ENCODE assay signal across 8 cellular contexts in the genomic region with DNA sequence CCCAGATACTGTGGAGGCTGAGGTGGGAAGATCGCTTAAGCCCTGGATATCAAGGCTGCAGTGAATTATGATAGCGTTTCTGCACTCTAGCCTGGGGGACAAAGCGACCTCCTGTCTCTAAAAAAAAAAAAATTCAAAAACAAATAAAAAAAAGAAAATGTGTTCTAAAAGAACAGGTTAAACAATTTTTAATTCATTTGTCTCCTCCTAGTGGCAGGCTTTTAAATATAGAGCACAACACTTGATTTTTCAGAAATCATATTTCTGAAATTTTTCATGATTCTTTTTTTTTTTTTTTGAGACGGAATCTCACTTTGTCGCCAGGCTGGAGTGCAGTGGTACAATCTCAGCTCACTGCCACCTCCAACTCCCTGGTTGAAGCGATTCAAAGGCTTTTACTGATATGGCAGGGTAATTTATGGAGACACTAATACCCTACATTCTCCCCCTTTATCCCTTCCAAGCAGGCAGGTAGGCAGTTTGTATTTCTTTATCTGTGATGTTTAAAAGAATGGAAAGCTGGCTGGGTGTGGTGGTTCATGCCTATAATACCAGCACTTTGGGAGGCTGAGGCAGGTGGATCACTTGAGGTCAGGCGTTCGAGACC. TPM values are rescaled to one million over a fixed set of nuclear protein-coding genes. Genes with fewer than 3 reads are reported as not detected.
DNase-seq lines count a peak whose midpoint lies in the region; ATAC-seq, FAIRE-seq and TF ChIP-seq lines count a peak whose summit lies in the region.

No MANE protein-coding gene starts in this region.

- H3K4me3 Mint-ChIP-seq in brain (peak overlapping the region in 1 of 5 experiments; percentile 26), mesothelial cell of epicardium (no peak overlapping the region)
- no peak overlapping the region for H3K4me3 Mint-ChIP-seq in stimulated activated effector memory CD8-positive, alpha-beta T cell treated with anti-CD3 and anti-CD28 coated beads, Interleukin-12 subunit alpha, Interleukin-12 subunit beta, amount 100 ng/mL, for 72 hours

- peak; percentile 47 for TF ChIP-seq CTCF in D721Med (IDR thresholded peaks at IDR 0.05; ENCODE audit: insufficient read depth, missing control alignments)
- TF ChIP-seq CTCF in brain (conservative IDR thresholded peaks at IDR 0.05): peak; percentile 76 to 89
- TF ChIP-seq CTCF in mesothelial cell of epicardium (IDR thresholded peaks at IDR 0.05; ENCODE audit: unreplicated experiment): peak; percentile 73

- H3K9me3 Mint-ChIP-seq in brain: no peaks in the 10 kb centered on the region
- no peaks in the 10 kb centered on the region for H3K9me3 Mint-ChIP-seq in mesothelial cell of epicardium
- no peaks in the 10 kb centered on the region for H3K9me3 Mint-ChIP-seq in stimulated activated effector memory CD8-positive, alpha-beta T cell treated with anti-CD3 and anti-CD28 coated beads, Interleukin-12 subunit alpha, Interleukin-12 subunit beta, amount 100 ng/mL, for 72 hours

- intact Hi-C loops in head of caudate nucleus (cut with DNase I): loop anchor here (5.0 to 10.0 kb wide), 2 partner anchors 75 to 417 kb away; partner anchors contain the start of gene AMD1

- H3K4me1 Mint-ChIP-seq in brain: peaks cover 14% of the 10 kb centered on the region
- H3K4me1 Mint-ChIP-seq in mesothelial cell of epicardium: peaks cover 7% of the 10 kb centered on the region
- H3K4me1 Mint-ChIP-seq in stimulated activated effector memory CD8-positive, alpha-beta T cell treated with anti-CD3 and anti-CD28 coated beads, Interleukin-12 subunit alpha, Interleukin-12 subunit beta, amount 100 ng/mL, for 72 hours: no peaks in the 10 kb centered on the region

- DNase-seq in D721Med (ENCODE audit: insufficient read length, low spot score) (no peak), LoVo (ENCODE audit: low spot score) (peak; percentile 39), mesothelial cell of epicardium (ENCODE audit: low spot score in 2 of 2, unreplicated experiment in 2 of 2) (no peak), head of caudate nucleus (no peak)
- DNase-seq in activated T-cell treated with anti-CD3 and anti-CD28 coated beads, Interleukin-2, amount 50 U/mL, for 1 hour: no peak
- DNase-seq in activated T-cell treated with anti-CD3 and anti-CD28 coated beads, Interleukin-2, amount 50 U/mL, for 48 hours: no peak
- no peak for DNase-seq in stimulated activated effector memory CD8-positive, alpha-beta T cell treated with anti-CD3 and anti-CD28 coated beads, Interleukin-12 subunit alpha, Interleukin-12 subunit beta, amount 100 ng/mL, for 72 hours (ENCODE audit: low spot score in 2 of 2)

- no peak for FAIRE-seq in D721Med (lab: Jason Lieb, UNC)

- no peak for ATAC-seq in stimulated activated effector memory CD8-positive, alpha-beta T cell treated with anti-CD3 and anti-CD28 coated beads, Interleukin-12 subunit alpha, Interleukin-12 subunit beta, amount 100 ng/mL, for 72 hours

- H3K27ac Mint-ChIP-seq in brain (peak overlapping the region in 4 of 5 experiments; percentile 30 to 70 (median 58)), mesothelial cell of epicardium (peak overlapping the region; percentile 50)
- no peak overlapping the region for H3K27ac Mint-ChIP-seq in stimulated activated effector memory CD8-positive, alpha-beta T cell treated with anti-CD3 and anti-CD28 coated beads, Interleukin-12 subunit alpha, Interleukin-12 subunit beta, amount 100 ng/mL, for 72 hours

- H3K36me3 Mint-ChIP-seq in brain (no peaks in the 10 kb centered on the region), mesothelial cell of epicardium (no peaks in the 10 kb centered on the region)
- H3K36me3 Mint-ChIP-seq in stimulated activated effector memory CD8-positive, alpha-beta T cell treated with anti-CD3 and anti-CD28 coated beads, Interleukin-12 subunit alpha, Interleukin-12 subunit beta, amount 100 ng/mL, for 72 hours: no peaks in the 10 kb centered on the region

- H3K27me3 Mint-ChIP-seq in brain (no peaks in the 10 kb centered on the region), mesothelial cell of epicardium (ENCODE audit: low read depth) (no peaks in the 10 kb centered on the region)

RNA-seq across cellular contexts. Expression of gene GTF3C6, which starts 8.7 kb away (rescaled TPM):
- polyA plus RNA-seq in brain (ENCODE audit: insufficient read depth, low read depth, low replicate concordance): 77.7 TPM
- total RNA-seq in mesothelial cell of epicardium: 56.6 to 58.8 TPM (median 58.8 TPM) in 3 replicates

RNA-seq across cellular contexts. Expression of gene RPF2, which starts 32.1 kb away (rescaled TPM):
- polyA plus RNA-seq in brain (ENCODE audit: insufficient read depth, low read depth, low replicate concordance): 15.4 TPM
- total RNA-seq in mesothelial cell of epicardium: 20.7 to 23.6 TPM (median 22.9 TPM) in 3 replicates
